Comparison of ENCODE assay signal across 20 cellular contexts in genomic region chr14:75250800-75251199, GRCh38.
"Had no signal": no experiment of that assay in that cellular context is flagged by ENCODE, and none has a peak within 500 bp of the region (broad histone marks: within the 10 kb centered on the region; RNA-seq: fewer than 3 reads in every experiment).

No MANE protein-coding gene starts in this region.

- H3K9me3 Mint-ChIP-seq: activated CD4-positive, alpha-beta T cell treated with anti-CD3 and anti-CD28 coated beads, Interleukin-2, amount 10 ng/mL, durations not matched to agents 7 days and 5 days; activated T-helper 1 cell treated with anti-CD3 and anti-CD28 coated beads, Interleukin-12 subunit alpha, Interleukin-12 subunit beta, Interleukin-2, Interleukin-4 antibody, amounts not matched to agents 30 ng/mL and 10 ng/mL and 1 ng/mL, durations not matched to agents 14 hours and 24 hours and 36 hours; nephron progenitor cell; stimulated activated naive CD8-positive, alpha-beta T cell treated with anti-CD3 and anti-CD28 coated beads, Interleukin-15, Interleukin-2, amounts not matched to agents 100 ng/mL and 50 ng/mL, for 24 hours had no signal

- H3K4me3 Mint-ChIP-seq: activated CD4-positive, alpha-beta T cell treated with anti-CD3 and anti-CD28 coated beads, Interleukin-2, amount 10 ng/mL, durations not matched to agents 7 days and 5 days; activated T-helper 1 cell treated with anti-CD3 and anti-CD28 coated beads, Interleukin-12 subunit alpha, Interleukin-12 subunit beta, Interleukin-2, Interleukin-4 antibody, amounts not matched to agents 30 ng/mL and 10 ng/mL and 1 ng/mL, durations not matched to agents 14 hours and 24 hours and 36 hours; nephron progenitor cell; stimulated activated naive CD8-positive, alpha-beta T cell treated with anti-CD3 and anti-CD28 coated beads, Interleukin-15, Interleukin-2, amounts not matched to agents 100 ng/mL and 50 ng/mL, for 24 hours had no signal

- H3K27ac ChIP-seq: coronary artery, suprapubic skin, upper lobe of left lung had no signal

- H3K27me3 ChIP-seq: body of pancreas, suprapubic skin, upper lobe of left lung had no signal

- H3K4me3 ChIP-seq: body of pancreas, coronary artery, smooth muscle cell, suprapubic skin, upper lobe of left lung had no signal

- DNase-seq: activated CD4-positive, alpha-beta T cell treated with anti-CD3 and anti-CD28 coated beads, Interleukin-2, amount 10 ng/mL, durations not matched to agents 7 days and 5 days; activated CD8-positive, alpha-beta memory T cell treated with anti-CD3 and anti-CD28 coated beads, Interleukin-2, amount 50 U/mL, for 48 hours; activated naive CD4-positive, alpha-beta T cell; amniotic stem cell; body of pancreas; caudate nucleus; foreskin fibroblast; kidney glomerular epithelial cell; left ventricle myocardium superior; mesenchymal stem cell; nephron progenitor cell; right cardiac atrium; T-helper 9 cell; upper lobe of left lung had no signal

- H3K9me3 ChIP-seq: body of pancreas, suprapubic skin, upper lobe of left lung had no signal

- H3K27ac Mint-ChIP-seq: activated T-helper 1 cell treated with anti-CD3 and anti-CD28 coated beads, Interleukin-12 subunit alpha, Interleukin-12 subunit beta, Interleukin-2, Interleukin-4 antibody, amounts not matched to agents 30 ng/mL and 10 ng/mL and 1 ng/mL, durations not matched to agents 14 hours and 24 hours and 36 hours; nephron progenitor cell; progenitor cell of endocrine pancreas; stimulated activated naive CD8-positive, alpha-beta T cell treated with anti-CD3 and anti-CD28 coated beads, Interleukin-15, Interleukin-2, amounts not matched to agents 100 ng/mL and 50 ng/mL, for 24 hours had no signal

- H3K36me3 ChIP-seq: suprapubic skin, upper lobe of left lung had no signal

- ATAC-seq: body of pancreas, left ventricle myocardium superior, right cardiac atrium had no signal
